Comparison of ENCODE assay signal across 22 cellular contexts in genomic region chr2:12683701-12684100, GRCh38. TPM values are rescaled to one million over a fixed set of nuclear protein-coding genes. Genes with fewer than 3 reads are reported as not detected.
DNase-seq lines count a peak whose midpoint lies in the region; ATAC-seq and TF ChIP-seq lines count a peak whose summit lies in the region.
"Had no signal": no experiment of that assay in that cellular context is flagged by ENCODE, and none has a peak within 500 bp of the region (broad histone marks: within the 10 kb centered on the region; RNA-seq: fewer than 3 reads in every experiment).

No MANE protein-coding gene starts in this region.

- H3K9me3 ChIP-seq in muscle layer of duodenum (ENCODE audit: control insufficient read depth in 1 of 2, low read length in 2 of 2) (no peaks in the 10 kb centered on the region), tibial artery (no peaks in the 10 kb centered on the region)

- H3K4me1 ChIP-seq in GM23338 (ENCODE audit: insufficient read depth) (peaks cover 22% of the 10 kb centered on the region; the same call in 1 of the 2 replicates), muscle layer of duodenum (ENCODE audit: control insufficient read depth in 1 of 2, insufficient read depth in 2 of 2, low read length in 2 of 2) (peaks cover 9 to 18% of the 10 kb centered on the region in 2 donors), tibial artery (peaks cover 0 to 20% (median 13%) of the 10 kb centered on the region in 4 donors)

- peaks cover 4% of the 10 kb centered on the region; the same call in 1 of the 2 replicates for H3K9me2 ChIP-seq in GM23338 (ENCODE audit: insufficient read depth)

- H3K27me3 ChIP-seq in GM23338 (ENCODE audit: insufficient read depth), result no peaks in the 10 kb centered on the region
- no peaks in the 10 kb centered on the region for H3K27me3 ChIP-seq in muscle layer of duodenum (ENCODE audit: low read depth, low read length)
- no peaks in the 10 kb centered on the region for H3K27me3 ChIP-seq in tibial artery

- TF ChIP-seq CTCF in GM23338 (conservative IDR thresholded peaks at IDR 0.05; ENCODE audit: low read depth in 2 of 2) (no peak), VCaP (conservative IDR thresholded peaks at IDR 0.05) (no peak), tibial artery (IDR thresholded peaks at IDR 0.05) (no peak)

- H3K27me3 Mint-ChIP-seq in GM23338 (ENCODE audit: insufficient read depth, low read depth, poor library complexity), result peaks cover 5% of the 10 kb centered on the region
- peaks cover 35% of the 10 kb centered on the region for H3K27me3 Mint-ChIP-seq in activated T-helper 2 cell treated with anti-CD3 and anti-CD28 coated beads, Interferon-gamma antibody, Interleukin-2, Interleukin-4, amounts not matched to agents 10 μg/mL and 5 μg/mL and 100 μg/mL, durations not matched to agents 14 hours and 24 hours and 36 hours (ENCODE audit: low read depth)

- H3K4me3 Mint-ChIP-seq in GM23338, result no peak overlapping the region
- H3K4me3 Mint-ChIP-seq in activated T-helper 2 cell treated with anti-CD3 and anti-CD28 coated beads, Interferon-gamma antibody, Interleukin-2, Interleukin-4, amounts not matched to agents 10 μg/mL and 5 μg/mL and 100 μg/mL, durations not matched to agents 14 hours and 24 hours and 36 hours (ENCODE audit: low read depth), result no peak overlapping the region
- H3K4me3 Mint-ChIP-seq: CD4-positive, CD25-positive, alpha-beta regulatory T cell; IgD-negative memory B cell had no signal

- H3K4me3 ChIP-seq in GM23338, result no peak overlapping the region
- peak overlapping the region; percentile 23 to 40 for H3K4me3 ChIP-seq in muscle layer of duodenum (ENCODE audit: low read depth in 1 of 2, low read length in 2 of 2)
- H3K4me3 ChIP-seq in tibial artery, result no peak overlapping the region

- no peaks in the 10 kb centered on the region for H3F3A ChIP-seq in GM23338 (replicated peaks; ENCODE audit: low read depth)

- H3K27ac Mint-ChIP-seq in GM23338, result no peak overlapping the region
- H3K27ac Mint-ChIP-seq in activated T-helper 2 cell treated with anti-CD3 and anti-CD28 coated beads, Interferon-gamma antibody, Interleukin-2, Interleukin-4, amounts not matched to agents 10 μg/mL and 5 μg/mL and 100 μg/mL, durations not matched to agents 14 hours and 24 hours and 36 hours, result no peak overlapping the region
- H3K27ac Mint-ChIP-seq: CD4-positive, CD25-positive, alpha-beta regulatory T cell; IgD-negative memory B cell had no signal

- intact Hi-C loops in tibial artery (cut with DNase I; ENCODE audit: low total_unique reads), result loop anchor here (1.0 kb wide), 1 partner anchor 33 kb away; the partner anchor contains the start of gene TRIB2
- intact Hi-C loops in activated T-helper 2 cell treated with anti-CD3 and anti-CD28 coated beads, Interferon-gamma antibody, Interleukin-2, Interleukin-4, amounts not matched to agents 10 μg/mL and 5 μg/mL and 100 μg/mL, durations not matched to agents 14 hours and 24 hours and 36 hours (cut with micrococcal nuclease), result no loop called here

- ATAC-seq in GM23338, result no peak
- ATAC-seq: Panc1 had no signal

- H3K79me2 ChIP-seq in GM23338 (replicated peaks; ENCODE audit: insufficient read depth), result no peaks in the 10 kb centered on the region

- H3K9me3 Mint-ChIP-seq in GM23338, result peaks cover 20% of the 10 kb centered on the region
- H3K9me3 Mint-ChIP-seq in activated T-helper 2 cell treated with anti-CD3 and anti-CD28 coated beads, Interferon-gamma antibody, Interleukin-2, Interleukin-4, amounts not matched to agents 10 μg/mL and 5 μg/mL and 100 μg/mL, durations not matched to agents 14 hours and 24 hours and 36 hours, result peaks cover 15% of the 10 kb centered on the region

- H3K36me3 ChIP-seq in GM23338 (ENCODE audit: insufficient read depth) (no peaks in the 10 kb centered on the region), muscle layer of duodenum (ENCODE audit: control insufficient read depth in 1 of 2, insufficient read depth in 2 of 2, low read length in 2 of 2) (peaks cover 0 to 6% of the 10 kb centered on the region in 2 donors), tibial artery (no peaks in the 10 kb centered on the region)

- H3K27ac ChIP-seq in GM23338 (ENCODE audit: low read depth) (no peak overlapping the region), VCaP (peak overlapping the region; percentile 18), muscle layer of duodenum (ENCODE audit: low read length) (no peak overlapping the region), tibial artery (peak overlapping the region; percentile 10 to 50)
- H3K27ac ChIP-seq: KMS-11, SK-N-MC had no signal

- no peak overlapping the region for H2AFZ ChIP-seq in GM23338

- peaks cover 11% of the 10 kb centered on the region; the same call in 1 of the 3 replicates for H3K36me3 Mint-ChIP-seq in GM23338 (ENCODE audit: low read depth)
- no peaks in the 10 kb centered on the region for H3K36me3 Mint-ChIP-seq in activated T-helper 2 cell treated with anti-CD3 and anti-CD28 coated beads, Interferon-gamma antibody, Interleukin-2, Interleukin-4, amounts not matched to agents 10 μg/mL and 5 μg/mL and 100 μg/mL, durations not matched to agents 14 hours and 24 hours and 36 hours (ENCODE audit: low read depth)

- H4K20me1 ChIP-seq in GM23338 (replicated peaks; ENCODE audit: insufficient read depth), result no peaks in the 10 kb centered on the region

- DNase-seq in GM23338 (ENCODE audit: low spot score) (no peak), tibial artery (no peak), cerebellar nuclear complex (lab: John Stamatoyannopoulos, UW) (no peak)
- DNase-seq in activated T-helper 2 cell treated with anti-CD3 and anti-CD28 coated beads, Interferon-gamma antibody, Interleukin-2, Interleukin-4, amounts not matched to agents 10 μg/mL and 5 μg/mL and 100 μg/mL, durations not matched to agents 14 hours and 24 hours and 36 hours (ENCODE audit: low spot score), result no peak
- DNase-seq in activated T-cell treated with anti-CD3 and anti-CD28 coated beads, Interleukin-2, amount 50 U/mL, for 1 hour, result no peak
- DNase-seq: CD4-positive, CD25-positive, alpha-beta regulatory T cell; DMS153; DND-41; H7; NCI-H1048; NCI-H1417; NCI-H1694; NCI-H2029 treated with DMSO at 0.1 percent for 48 hours; NCI-H2227 treated with DMSO at 0.1 percent for 48 hours; NCI-H526 treated with DMSO at 0.1 percent for 48 hours; SIG-M5 had no signal

- H3K4me2 ChIP-seq in GM23338, result peak overlapping the region; percentile 24; the same call in 1 of the 2 replicates
- H3K4me2 ChIP-seq: KMS-11 had no signal

- H3K4me1 Mint-ChIP-seq in GM23338, result peaks cover 26% of the 10 kb centered on the region
- H3K4me1 Mint-ChIP-seq in activated T-helper 2 cell treated with anti-CD3 and anti-CD28 coated beads, Interferon-gamma antibody, Interleukin-2, Interleukin-4, amounts not matched to agents 10 μg/mL and 5 μg/mL and 100 μg/mL, durations not matched to agents 14 hours and 24 hours and 36 hours (ENCODE audit: low read depth), result no peaks in the 10 kb centered on the region

TF ChIP-seq in GM23338, 12 proteins besides CTCF, POLR2A, EP300 and RAD21:
- TF ChIP-seq STAT1 (IDR thresholded peaks at IDR 0.05; ENCODE audit: unreplicated experiment) (no peak), NANOG (IDR thresholded peaks at IDR 0.05; ENCODE audit: borderline replicate concordance) (no peak), POLR2AphosphoS5 (IDR thresholded peaks at IDR 0.05; ENCODE audit: low read depth) (no peak)
TF ChIP-seq in GM23338: peak in this region for 0.

RNA-seq across cellular contexts. Expression of gene TRIB2, which starts 33.0 kb away (rescaled TPM):
- total RNA-seq in GM23338 (2014; rRNA removed; shearing (Covaris generic)), result 86.6 and 109 TPM in 2 replicates
- 34.9 and 40.3 TPM in 2 replicates for polyA plus RNA-seq in GM23338 (2016; fragmentation: Nextera tagmentation; extraction: Ambion mirVana)
- total RNA-seq in activated T-helper 2 cell treated with anti-CD3 and anti-CD28 coated beads, Interferon-gamma antibody, Interleukin-2, Interleukin-4, amounts not matched to agents 10 μg/mL and 5 μg/mL and 100 μg/mL, durations not matched to agents 14 hours and 24 hours and 36 hours, result 3.9 TPM in 2 replicates

Comparison
In these comparisons a context has a peak if more than half of its experiments do, and no peak if none do; other contexts are left out.
1. H3K27ac ChIP-seq: peak in VCaP (single experiment) and tibial artery (2 of 2); none in GM23338 (single experiment) and muscle layer of duodenum (single experiment).
2. H3K4me3 ChIP-seq: peak in muscle layer of duodenum (2 of 2); none in GM23338 (single experiment) and tibial artery (0 of 2).
3. RNA of gene TRIB2, which starts 33.0 kb away (total RNA-seq): 86.6 to 109 TPM in GM23338; 3.9 TPM in activated T-helper 2 cell treated with anti-CD3 and anti-CD28 coated beads, Interferon-gamma antibody, Interleukin-2, Interleukin-4, amounts not matched to agents 10 μg/mL and 5 μg/mL and 100 μg/mL, durations not matched to agents 14 hours and 24 hours and 36 hours; every median in the first group is over 10 times any median in the second.